ENCODE assay signal across 19 cellular contexts in the genomic region with DNA sequence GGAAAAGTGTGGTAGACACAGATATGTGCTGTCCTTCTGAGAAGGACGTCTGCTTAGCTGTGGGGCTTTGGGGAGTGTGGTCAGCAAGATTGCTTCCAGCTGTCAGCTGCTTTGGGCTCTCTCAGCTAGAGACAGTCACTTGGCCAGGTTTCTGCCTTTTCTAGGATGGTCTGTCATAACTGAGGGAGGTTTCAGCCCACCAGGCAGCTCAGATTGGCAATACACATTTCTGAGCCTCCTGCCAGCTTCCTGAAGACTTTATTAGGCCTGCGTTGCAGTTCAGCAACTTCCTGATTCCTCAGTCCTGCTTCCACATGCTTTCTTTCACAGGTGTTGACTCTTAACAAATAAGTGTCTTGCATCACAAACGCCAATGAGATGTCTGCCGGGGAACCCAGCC.
A peak's percentile ranks its signal among the peaks of the same experiment; 100 is the strongest.
DNase-seq lines count a peak whose midpoint lies in the region; ATAC-seq, FAIRE-seq and TF ChIP-seq lines count a peak whose summit lies in the region.
"Had no signal": no experiment of that assay in that cellular context is flagged by ENCODE, and none has a peak within 500 bp of the region (broad histone marks: within the 10 kb centered on the region; RNA-seq: fewer than 3 reads in every experiment).

No MANE protein-coding gene starts in this region.

- TF ChIP-seq CTCF in LNCaP clone FGC (IDR thresholded peaks at IDR 0.05; ENCODE audit: control insufficient read depth, extremely low read depth, insufficient read depth) (no peak), breast epithelium (IDR thresholded peaks at IDR 0.05) (no peak), lower lobe of right lung (IDR thresholded peaks at IDR 0.05) (no peak)

- no peak overlapping the region for H3K4ac ChIP-seq in neuronal stem cell (ENCODE audit: low read length)

- H3K36me3 ChIP-seq in breast epithelium, result no peaks in the 10 kb centered on the region
- H3K36me3 ChIP-seq in lower lobe of right lung, result no peaks in the 10 kb centered on the region
- H3K36me3 ChIP-seq in neuronal stem cell (replicated peaks in 1 of 2; ENCODE audit: control insufficient read depth in 2 of 2, insufficient read depth in 2 of 2, low read length in 2 of 2), result no peaks in the 10 kb centered on the region
- H3K36me3 ChIP-seq in small intestine (ENCODE audit: control insufficient read depth in 2 of 2, insufficient read depth in 2 of 2, low read length in 2 of 2), result no peaks in the 10 kb centered on the region
- H3K36me3 ChIP-seq: esophagus muscularis mucosa, sigmoid colon had no signal

- no peak overlapping the region for H2AK5ac ChIP-seq in neuronal stem cell (ENCODE audit: low read depth, low read length)

- H2AFZ ChIP-seq in neuronal stem cell (ENCODE audit: low read length), result no peak overlapping the region
- H2AFZ ChIP-seq: GM23248 had no signal

- WGBS in neuronal stem cell (ENCODE audit: extremely low coverage in 2 of 2, insufficient read length in 2 of 2, insufficient replicate concordance in 1 of 2), 2 donors, result no CpG with 5 or more reads among the region's 4 CpGs
- WGBS in small intestine, 3 donors, result 29 to 33% (median 32%) methylated on average over 4 of the region's 4 CpGs

- H2BK5ac ChIP-seq in neuronal stem cell (ENCODE audit: low read length), result no peak overlapping the region

- no peak overlapping the region for H3K14ac ChIP-seq in neuronal stem cell (ENCODE audit: low read length)

- no peak overlapping the region for H4K91ac ChIP-seq in neuronal stem cell (ENCODE audit: low read depth, low read length, poor library complexity)

- no peak overlapping the region for H3K18ac ChIP-seq in neuronal stem cell (ENCODE audit: low read length)

- no peak for FAIRE-seq in small intestine (lab: Jason Lieb, UNC)
- FAIRE-seq: urothelium cell line had no signal

- no peaks in the 10 kb centered on the region for H3K4me1 ChIP-seq in breast epithelium
- H3K4me1 ChIP-seq in lower lobe of right lung, result peaks cover 8% of the 10 kb centered on the region
- no peaks in the 10 kb centered on the region for H3K4me1 ChIP-seq in neuronal stem cell (ENCODE audit: control insufficient read depth in 2 of 2, insufficient read depth in 1 of 2, low read depth in 1 of 2, low read length in 2 of 2)
- H3K4me1 ChIP-seq in small intestine (ENCODE audit: control insufficient read depth in 2 of 2, insufficient read depth in 1 of 2, low read depth in 1 of 2, low read length in 1 of 2), result no peaks in the 10 kb centered on the region

- H3K9me3 ChIP-seq in breast epithelium (no peaks in the 10 kb centered on the region), lower lobe of right lung (no peaks in the 10 kb centered on the region), neuronal stem cell (replicated peaks in 1 of 2; ENCODE audit: control insufficient read depth in 2 of 2, insufficient read depth in 1 of 2, low read depth in 1 of 2, low read length in 2 of 2) (no peaks in the 10 kb centered on the region), small intestine (ENCODE audit: control insufficient read depth, low read depth) (no peaks in the 10 kb centered on the region)
- H3K9me3 ChIP-seq: esophagus muscularis mucosa, sigmoid colon had no signal

- no peak for TF ChIP-seq POLR2A in breast epithelium (IDR thresholded peaks at IDR 0.05)

- DNase-seq in AG08395 (ENCODE audit: low spot score) (peak; percentile 60), LNCaP clone FGC (ENCODE audit: low read depth) (peak; percentile 63), breast epithelium (ENCODE audit: low spot score in 2 of 2) (peak in 1 of 2 donors; percentile 19), lower lobe of right lung (no peak), 8988T (no peak), neuronal stem cell (ENCODE audit: low spot score) (no peak), small intestine (no peak)
- no peak for DNase-seq in stimulated activated CD4-positive, alpha-beta T cell treated with anti-CD3 and anti-CD28 coated beads, Interleukin-1b, Interleukin-23, amount 100 ng/mL, for 48 hours
- DNase-seq: ACHN; activated CD4-positive, alpha-beta T cell treated with anti-CD3 and anti-CD28 coated beads for 48 hours; activated T-cell treated with anti-CD3 and anti-CD28 coated beads, Interleukin-2, amount 50 U/mL, for 24 hours; GM23248; NCI-H1417 treated with DMSO at 0.1 percent for 48 hours; NCI-H446 treated with DMSO at 0.1 percent for 48 hours; sigmoid colon had no signal

- H3K79me1 ChIP-seq in neuronal stem cell (ENCODE audit: low read depth, low read length), result no peaks in the 10 kb centered on the region

- intact Hi-C loops in breast epithelium (cut with DNase I; ENCODE audit: low total_unique reads) (no loop called here), lower lobe of right lung (cut with DNase I) (no loop called here)

- no peak overlapping the region for H3K4me3 ChIP-seq in LNCaP clone FGC (ENCODE audit: low read depth, low read length)
- H3K4me3 ChIP-seq in breast epithelium, result no peak overlapping the region
- no peak overlapping the region for H3K4me3 ChIP-seq in lower lobe of right lung
- no peak overlapping the region for H3K4me3 ChIP-seq in neuronal stem cell (ENCODE audit: low read length in 2 of 2)
- no peak overlapping the region for H3K4me3 ChIP-seq in small intestine (ENCODE audit: low read depth in 1 of 2, low read length in 2 of 2)
- H3K4me3 ChIP-seq: esophagus muscularis mucosa, GM23248, sigmoid colon had no signal

- no peak overlapping the region for H3K9ac ChIP-seq in neuronal stem cell (ENCODE audit: low read depth, low read length, poor library complexity)
- H3K9ac ChIP-seq: GM23248 had no signal

- H3K23ac ChIP-seq in neuronal stem cell (ENCODE audit: low read depth, low read length, poor library complexity), result no peak overlapping the region

- H4K8ac ChIP-seq in neuronal stem cell (ENCODE audit: low read depth, low read length), result no peak overlapping the region

- peak overlapping the region; percentile 35 to 36 for H3K27ac ChIP-seq in breast epithelium
- H3K27ac ChIP-seq in lower lobe of right lung, result peak overlapping the region; percentile 60
- no peak overlapping the region for H3K27ac ChIP-seq in neuronal stem cell (replicated peaks; ENCODE audit: low read length)
- no peak overlapping the region for H3K27ac ChIP-seq in small intestine (ENCODE audit: low read depth in 1 of 2, low read length in 1 of 2)
- H3K27ac ChIP-seq: esophagus muscularis mucosa, GM23248, sigmoid colon had no signal

- no peak overlapping the region for H2BK120ac ChIP-seq in neuronal stem cell (ENCODE audit: low read depth, low read length)

- no peak overlapping the region for H3K4me2 ChIP-seq in neuronal stem cell (ENCODE audit: insufficient read depth, low read length, poor library complexity, severe bottlenecking)

- ATAC-seq in lower lobe of right lung, result peak; percentile 61 to 71
- ATAC-seq: Panc1; stimulated activated memory B cell treated with anti-CD40 and anti-IgM and Interleukin-4, amounts not matched to agents 10 μg/mL and 1 μg/mL and 100 μg/mL, for 72 hours had no signal

- no peak overlapping the region for H2BK15ac ChIP-seq in neuronal stem cell (ENCODE audit: low read length)

- H2BK12ac ChIP-seq in neuronal stem cell (ENCODE audit: low read length), result no peak overlapping the region

- no peaks in the 10 kb centered on the region for H3K27me3 ChIP-seq in breast epithelium
- H3K27me3 ChIP-seq in lower lobe of right lung (ENCODE audit: low read depth), result no peaks in the 10 kb centered on the region
- no peaks in the 10 kb centered on the region for H3K27me3 ChIP-seq in neuronal stem cell (ENCODE audit: control insufficient read depth in 3 of 3, insufficient read depth in 3 of 3, low read depth in 1 of 3, low read length in 3 of 3)
- no peaks in the 10 kb centered on the region for H3K27me3 ChIP-seq in small intestine (ENCODE audit: control insufficient read depth in 2 of 2, insufficient read depth in 2 of 2, low read length in 2 of 2)
- H3K27me3 ChIP-seq: esophagus muscularis mucosa, sigmoid colon had no signal

Comparison
In these comparisons a context has a peak if more than half of its experiments do, and no peak if none do; other contexts are left out.
1. DNase-seq: peak in AG08395 (single experiment) and LNCaP clone FGC (single experiment); none in lower lobe of right lung (single experiment), 8988T (single experiment), stimulated activated CD4-positive, alpha-beta T cell treated with anti-CD3 and anti-CD28 coated beads, Interleukin-1b, Interleukin-23, amount 100 ng/mL, for 48 hours (single experiment), neuronal stem cell (single experiment) and small intestine (single experiment).
2. H3K27ac ChIP-seq: peak in breast epithelium (2 of 2) and lower lobe of right lung (single experiment); none in neuronal stem cell (single experiment) and small intestine (0 of 2).